10 cellular contexts compared by ENCODE assay signal in genomic region chr16:71441348-71441781, GRCh38. TPM values are rescaled to one million over a fixed set of nuclear protein-coding genes. Genes with fewer than 3 reads are reported as not detected.
DNase-seq lines count a peak whose midpoint lies in the region; ATAC-seq and TF ChIP-seq lines count a peak whose summit lies in the region.
"Had no signal": no experiment of that assay in that cellular context is flagged by ENCODE, and none has a peak within 500 bp of the region (broad histone marks: within the 10 kb centered on the region; RNA-seq: fewer than 3 reads in every experiment).

No MANE protein-coding gene starts in this region.

- intact Hi-C loops in activated CD4-positive, alpha-beta T cell treated with anti-CD3 and anti-CD28 coated beads, Interleukin-2, amount 10 ng/mL, durations not matched to agents 24 days and 14 days (cut with micrococcal nuclease), result loop anchor here (2.0 kb wide), 1 partner anchor 57 kb away; no protein-coding TSS in a partner anchor
- intact Hi-C loops in spleen (cut with DNase I; ENCODE audit: low total_unique reads), result no loop called here

- H3K9me3 Mint-ChIP-seq in activated CD4-positive, alpha-beta T cell treated with anti-CD3 and anti-CD28 coated beads, Interleukin-2, amount 10 ng/mL, durations not matched to agents 24 days and 14 days, result peaks cover 10% of the 10 kb centered on the region

- H3K27me3 ChIP-seq in spleen (replicated peaks in 1 of 7), result peaks cover 0 to 43% (median 0%) of the 10 kb centered on the region in 7 donors

- no peak overlapping the region for H3K27ac ChIP-seq in spleen

- no peaks in the 10 kb centered on the region for H3K36me3 ChIP-seq in spleen

- 38 to 95% (median 44%) methylated on average over 6 to 39 of the region's 39 CpGs for WGBS in spleen, 5 donors

- H3K4me3 Mint-ChIP-seq in activated CD4-positive, alpha-beta T cell treated with anti-CD3 and anti-CD28 coated beads, Interleukin-2, amount 10 ng/mL, durations not matched to agents 24 days and 14 days, result no peak overlapping the region
- H3K4me3 Mint-ChIP-seq: dendritic cell treated with granulocyte-macrophage colony-stimulating factor and Interleukin-4, amounts not matched to agents 40 ng/mL and 50 ng/mL, for 4 days had no signal

- H3K4me3 ChIP-seq in spleen, result peak overlapping the region in 1 of 8 donors; percentile 13

- peak; percentile 8 for DNase-seq in EL
- DNase-seq in activated CD4-positive, alpha-beta T cell treated with anti-CD3 and anti-CD28 coated beads, Interleukin-2, amount 10 ng/mL, durations not matched to agents 24 days and 14 days, result peak; percentile 71
- peak; percentile 49 to 62 for DNase-seq in erythroblast (lab: John Stamatoyannopoulos, UW)
- DNase-seq in spleen, result no peak
- no peak for DNase-seq in KG1 (lab: John Stamatoyannopoulos, UW)
- DNase-seq in Kasumi-1 (lab: John Stamatoyannopoulos, UW), result no peak
- DNase-seq: DND-41 had no signal

- H3K36me3 Mint-ChIP-seq in activated CD4-positive, alpha-beta T cell treated with anti-CD3 and anti-CD28 coated beads, Interleukin-2, amount 10 ng/mL, durations not matched to agents 24 days and 14 days (ENCODE audit: low read depth), result no peaks in the 10 kb centered on the region

- H3K27ac Mint-ChIP-seq in activated CD4-positive, alpha-beta T cell treated with anti-CD3 and anti-CD28 coated beads, Interleukin-2, amount 10 ng/mL, durations not matched to agents 24 days and 14 days, result no peak overlapping the region
- H3K27ac Mint-ChIP-seq: dendritic cell treated with granulocyte-macrophage colony-stimulating factor and Interleukin-4, amounts not matched to agents 40 ng/mL and 50 ng/mL, for 4 days had no signal

- no peaks in the 10 kb centered on the region for H3K27me3 Mint-ChIP-seq in activated CD4-positive, alpha-beta T cell treated with anti-CD3 and anti-CD28 coated beads, Interleukin-2, amount 10 ng/mL, durations not matched to agents 24 days and 14 days

- TF ChIP-seq POLR2A in erythroblast (IDR thresholded peaks at IDR 0.05; ENCODE audit: low read length) (no peak), spleen (IDR thresholded peaks at IDR 0.05) (no peak)

- no peaks in the 10 kb centered on the region for H3K4me1 Mint-ChIP-seq in activated CD4-positive, alpha-beta T cell treated with anti-CD3 and anti-CD28 coated beads, Interleukin-2, amount 10 ng/mL, durations not matched to agents 24 days and 14 days

- no peak for ATAC-seq in HG02981 (IDR thresholded peaks at IDR 0.05; ENCODE audit: unreplicated experiment)
- no peak for ATAC-seq in GM21576 (IDR thresholded peaks at IDR 0.05; ENCODE audit: unreplicated experiment)

- peak in 7 of 11 experiments; percentile 14 to 62 (median 47) for TF ChIP-seq CTCF in spleen (IDR thresholded peaks at IDR 0.05 in 8 of 11, conservative IDR thresholded peaks at IDR 0.05 in 3 of 11)

- H3K9me3 ChIP-seq in spleen, result peaks cover 3 to 55% (median 47%) of the 10 kb centered on the region in 8 donors

- H3K4me1 ChIP-seq in spleen, result no peaks in the 10 kb centered on the region

RNA-seq across cellular contexts. Expression of gene TLE7, which starts 0.5 kb away (rescaled TPM):
- total RNA-seq in activated CD4-positive, alpha-beta T cell treated with anti-CD3 and anti-CD28 coated beads, Interleukin-2, amount 10 ng/mL, durations not matched to agents 24 days and 14 days, result not detected in 2 replicates
- not detected for total RNA-seq in spleen
- not detected for polyA plus RNA-seq in spleen

RNA-seq across cellular contexts. Expression of gene ZNF23, which starts 20.7 kb away (rescaled TPM):
- total RNA-seq in activated CD4-positive, alpha-beta T cell treated with anti-CD3 and anti-CD28 coated beads, Interleukin-2, amount 10 ng/mL, durations not matched to agents 24 days and 14 days, result 5.2 and 6.1 TPM in 2 replicates
- total RNA-seq in spleen, result 10 to 100 TPM in 3 of 7 donors, 1 to 10 TPM in 4; 6.3 to 12.4 (median 8.8) TPM
- polyA plus RNA-seq in spleen, result 10 to 100 TPM in 2 of 3 donors, 1 to 10 TPM in 1; 9.9 to 11.8 (median 11.3) TPM

RNA-seq across cellular contexts. Expression of gene ZNF19, which starts 47.8 kb away (rescaled TPM):
- 1.8 and 2.1 TPM in 2 replicates for total RNA-seq in activated CD4-positive, alpha-beta T cell treated with anti-CD3 and anti-CD28 coated beads, Interleukin-2, amount 10 ng/mL, durations not matched to agents 24 days and 14 days
- total RNA-seq in spleen, result 1 to 10 TPM; 5.4 to 9.5 (median 7.0) TPM
- polyA plus RNA-seq in spleen, result 1 to 10 TPM; 1.9 to 3.5 (median 2.4) TPM

Comparison
In these comparisons a context has a peak if more than half of its experiments do, and no peak if none do; other contexts are left out.
1. DNase-seq: peak in EL (single experiment), activated CD4-positive, alpha-beta T cell treated with anti-CD3 and anti-CD28 coated beads, Interleukin-2, amount 10 ng/mL, durations not matched to agents 24 days and 14 days (single experiment) and erythroblast (2 of 2); none in spleen (single experiment), KG1 (single experiment) and Kasumi-1 (0 of 2).